In genomic region chr6:82554706-82555105, GRCh38 we compare ENCODE assay signal across 22 cellular contexts.
DNase-seq lines count a peak whose midpoint lies in the region; ATAC-seq, FAIRE-seq and TF ChIP-seq lines count a peak whose summit lies in the region.
"Had no signal": no experiment of that assay in that cellular context is flagged by ENCODE, and none has a peak within 500 bp of the region (broad histone marks: within the 10 kb centered on the region; RNA-seq: fewer than 3 reads in every experiment).

No MANE protein-coding gene starts in this region.

- H3K79me2 ChIP-seq in keratinocyte (ENCODE audit: control insufficient read depth, insufficient read depth, low read length): no peaks in the 10 kb centered on the region

- CTCF ChIA-PET in CD8-positive, alpha-beta T cell (lab: Charles Lee): no interaction called here

- POLR2A ChIA-PET in CD8-positive, alpha-beta T cell (lab: Charles Lee): no interaction called here

- intact Hi-C loops in CD8-positive, alpha-beta T cell (cut with DNase I, micrococcal nuclease): no loop called here

- H3K36me3 ChIP-seq in ectodermal cell (ENCODE audit: control insufficient read depth, insufficient read depth, low read length) (no peaks in the 10 kb centered on the region), keratinocyte (ENCODE audit: control insufficient read depth in 2 of 2, extremely low read depth in 1 of 2, insufficient read depth in 2 of 2, low read length in 2 of 2) (no peaks in the 10 kb centered on the region)
- H3K36me3 ChIP-seq in CD8-positive, alpha-beta T cell (ENCODE audit: insufficient read depth, low read length): no peaks in the 10 kb centered on the region

- no peak overlapping the region for H3K9ac ChIP-seq in keratinocyte (ENCODE audit: control insufficient read depth, extremely low read depth, insufficient read depth, low read length)

- no peak for TF ChIP-seq CTCF in AG10803 (conservative IDR thresholded peaks at IDR 0.05; ENCODE audit: low read length)
- TF ChIP-seq CTCF in keratinocyte (optimal IDR thresholded peaks at IDR 0.05 in 1 of 3, IDR thresholded peaks at IDR 0.05 in 1 of 3, conservative IDR thresholded peaks at IDR 0.05 in 1 of 3; ENCODE audit: extremely low read depth in 1 of 3, insufficient read depth in 2 of 3, low read length in 3 of 3): no peak
- TF ChIP-seq CTCF in CD8-positive, alpha-beta T cell (IDR thresholded peaks at IDR 0.05): no peak

- no peaks in the 10 kb centered on the region for H3K9me3 Mint-ChIP-seq in CD8-positive, alpha-beta T cell

- DNase-seq in AG10803 (ENCODE audit: low read depth) (peak; percentile 54), HCEC 1CT (peak; percentile 49), keratinocyte (ENCODE audit: low read depth, low spot score) (no peak), H4 (ENCODE audit: low spot score) (no peak), AG20443 (ENCODE audit: low spot score) (no peak)
- no peak for DNase-seq in activated effector memory CD4-positive, alpha-beta T cell treated with Interleukin-2 at 50 U/mL for 16 hours
- DNase-seq in CD8-positive, alpha-beta T cell: no peak
- DNase-seq: Caco-2, DMS153, H9, NCI-H1436, NCI-H2029, NCI-H2171, NCI-H446, NCI-H69, SIG-M5 had no signal

- H3K36me3 Mint-ChIP-seq in CD8-positive, alpha-beta T cell: no peaks in the 10 kb centered on the region

- H2AFZ ChIP-seq in keratinocyte (ENCODE audit: control insufficient read depth, low read length): no peak overlapping the region

- H4K20me1 ChIP-seq in keratinocyte (ENCODE audit: control insufficient read depth, extremely low read depth, insufficient read depth, low read length): no peaks in the 10 kb centered on the region

- no peaks in the 10 kb centered on the region for H3K27me3 ChIP-seq in ectodermal cell (ENCODE audit: control insufficient read depth, insufficient read depth, low read length, poor library complexity, severe bottlenecking)
- H3K27me3 ChIP-seq in keratinocyte (ENCODE audit: control insufficient read depth, extremely low read depth, insufficient read depth, low read length): no peaks in the 10 kb centered on the region
- no peaks in the 10 kb centered on the region for H3K27me3 ChIP-seq in CD8-positive, alpha-beta T cell (ENCODE audit: insufficient read depth, low read length)

- H3K9me1 ChIP-seq in keratinocyte (ENCODE audit: control insufficient read depth, extremely low read depth, insufficient read depth, low read length): no peaks in the 10 kb centered on the region

- no peak overlapping the region for H3K27ac Mint-ChIP-seq in CD8-positive, alpha-beta T cell
- H3K27ac Mint-ChIP-seq: H9 had no signal

- no peaks in the 10 kb centered on the region for H3K4me1 ChIP-seq in ectodermal cell (ENCODE audit: control insufficient read depth, insufficient read depth, low read length)
- H3K4me1 ChIP-seq in keratinocyte (ENCODE audit: control insufficient read depth, extremely low read depth, insufficient read depth, low read length): peaks cover 3% of the 10 kb centered on the region
- no peaks in the 10 kb centered on the region for H3K4me1 ChIP-seq in CD8-positive, alpha-beta T cell (ENCODE audit: insufficient read depth, low read length)
- H3K4me1 ChIP-seq: Caco-2 had no signal

- WGBS in ectodermal cell, 2 experiments: 92% methylated on average over 1 of the region's 1 CpG; no CpG with 5 or more reads in 1 of the 2 experiments

- dilution Hi-C loops in keratinocyte (cut with MboI; ENCODE audit: extremely low pct_ligation_motif_present, low sequenced_read_pairs): no loop called here

- H3K4me2 ChIP-seq in keratinocyte (ENCODE audit: control insufficient read depth, extremely low read depth, insufficient read depth, low read depth, low read length): no peak overlapping the region

- H3K27ac ChIP-seq in ectodermal cell (ENCODE audit: insufficient read depth, low read depth, low read length, poor library complexity, severe bottlenecking): peak overlapping the region; percentile 8
- H3K27ac ChIP-seq in keratinocyte (ENCODE audit: control insufficient read depth, insufficient read depth, low read length): no peak overlapping the region
- no peak overlapping the region for H3K27ac ChIP-seq in CD8-positive, alpha-beta T cell (ENCODE audit: low read depth, low read length)
- H3K27ac ChIP-seq: C4-2B had no signal

- H3K27me3 Mint-ChIP-seq in CD8-positive, alpha-beta T cell (ENCODE audit: low read depth): no peaks in the 10 kb centered on the region

- no peaks in the 10 kb centered on the region for H3K9me3 ChIP-seq in ectodermal cell (ENCODE audit: control insufficient read depth, low read length)
- H3K9me3 ChIP-seq in keratinocyte (ENCODE audit: control insufficient read depth, low read depth, low read length): no peaks in the 10 kb centered on the region
- H3K9me3 ChIP-seq in CD8-positive, alpha-beta T cell (ENCODE audit: low read length): no peaks in the 10 kb centered on the region
- H3K9me3 ChIP-seq: Caco-2 had no signal

- H3K4me3 ChIP-seq in AG10803 (ENCODE audit: low read length) (no peak overlapping the region), ectodermal cell (ENCODE audit: insufficient read depth, low read depth, low read length) (no peak overlapping the region), keratinocyte (ENCODE audit: control insufficient read depth in 2 of 3, extremely low read depth in 1 of 3, insufficient read depth in 2 of 3, low read depth in 1 of 3, low read length in 3 of 3) (no peak overlapping the region)
- H3K4me3 ChIP-seq in CD8-positive, alpha-beta T cell (ENCODE audit: low read depth, low read length): no peak overlapping the region
- H3K4me3 ChIP-seq: GM12878, K562 had no signal

- peak; percentile 61 for FAIRE-seq in keratinocyte (lab: Jason Lieb, UNC)
- FAIRE-seq: GM12878, GM18507, K562, RCC 7860 had no signal

- H3K4me3 Mint-ChIP-seq in CD8-positive, alpha-beta T cell: no peak overlapping the region
- H3K4me3 Mint-ChIP-seq: H9 had no signal

- H3K4me1 Mint-ChIP-seq in CD8-positive, alpha-beta T cell (ENCODE audit: low read depth): no peaks in the 10 kb centered on the region

- ATAC-seq in CD8-positive, alpha-beta T cell: no peak
- ATAC-seq: GM12878, K562 had no signal

Comparison
In these comparisons a context has a peak if more than half of its experiments do, and no peak if none do; other contexts are left out.
1. DNase-seq: peak in AG10803 (single experiment) and HCEC 1CT (single experiment); none in keratinocyte (single experiment), H4 (single experiment), activated effector memory CD4-positive, alpha-beta T cell treated with Interleukin-2 at 50 U/mL for 16 hours (single experiment), AG20443 (single experiment) and CD8-positive, alpha-beta T cell (0 of 7).